Comparison of ENCODE assay signal across 18 cellular contexts in the genomic region with DNA sequence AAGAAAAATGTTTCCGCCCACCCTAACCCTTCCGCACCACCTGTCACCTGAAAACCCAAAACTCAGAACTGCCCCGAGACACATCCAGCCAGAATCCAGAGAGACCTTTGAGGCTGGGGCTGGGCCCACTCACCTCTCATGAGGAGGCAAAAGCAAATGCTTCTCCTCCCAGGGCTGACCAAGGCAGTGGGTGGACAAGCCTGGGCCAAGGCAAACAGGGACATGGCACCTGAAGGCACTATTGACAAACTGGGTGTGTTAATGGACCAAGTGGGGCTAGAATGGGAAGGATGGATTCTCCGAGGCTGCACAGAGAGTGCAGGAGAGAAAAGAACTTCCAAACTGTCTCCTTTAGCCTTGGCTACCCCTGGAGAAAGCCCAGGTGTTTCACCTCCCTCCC. TPM values are rescaled to one million over a fixed set of nuclear protein-coding genes. Genes with fewer than 3 reads are reported as not detected.
"Had no signal": no experiment of that assay in that cellular context is flagged by ENCODE, and none has a peak within 500 bp of the region (broad histone marks: within the 10 kb centered on the region; RNA-seq: fewer than 3 reads in every experiment).

No MANE protein-coding gene starts in this region.

- DNase-seq: activated CD4-positive, alpha-beta memory T cell treated with anti-CD3 and anti-CD28 coated beads for 36 hours; activated CD4-positive, alpha-beta T cell treated with anti-CD3 and anti-CD28 coated beads for 4 hours; activated naive CD4-positive, alpha-beta T cell treated with Interleukin-2 at 50 U/mL for 16 hours; activated naive CD8-positive, alpha-beta T cell treated with anti-CD3 and anti-CD28 coated beads, Interleukin-2, amount 10 ng/mL, durations not matched to agents 7 days and 5 days; activated T-cell treated with anti-CD3 and anti-CD28 coated beads for 4 hours; brain microvascular endothelial cell; lower lobe of right lung; posterior cingulate gyrus; stimulated activated CD4-positive, alpha-beta T cell treated with anti-CD3 and anti-CD28 coated beads, Interleukin-2, amount 100 ng/mL, for 24 hours; stimulated activated naive CD4-positive, alpha-beta T cell treated with Interleukin-2 at 50 U/mL for 16 hours; T-helper 2 cell had no signal

- H3K4me1 Mint-ChIP-seq: activated naive CD8-positive, alpha-beta T cell treated with anti-CD3 and anti-CD28 coated beads, Interleukin-2, amount 10 ng/mL, durations not matched to agents 7 days and 5 days; central memory CD8-positive, alpha-beta T cell had no signal

- H3K27ac Mint-ChIP-seq: activated CD4-positive, alpha-beta memory T cell treated with anti-CD3 and anti-CD28 coated beads for 36 hours; activated naive CD8-positive, alpha-beta T cell treated with anti-CD3 and anti-CD28 coated beads, Interleukin-2, amount 10 ng/mL, durations not matched to agents 7 days and 5 days had no signal

- H3K27ac ChIP-seq: brain microvascular endothelial cell, coronary artery, foreskin keratinocyte, hepatocyte, lower lobe of right lung, right atrium auricular region, tibial nerve had no signal

- H3K36me3 Mint-ChIP-seq: activated CD4-positive, alpha-beta memory T cell treated with anti-CD3 and anti-CD28 coated beads for 36 hours; activated naive CD8-positive, alpha-beta T cell treated with anti-CD3 and anti-CD28 coated beads, Interleukin-2, amount 10 ng/mL, durations not matched to agents 7 days and 5 days had no signal

- H3K27me3 Mint-ChIP-seq: activated CD4-positive, alpha-beta memory T cell treated with anti-CD3 and anti-CD28 coated beads for 36 hours; activated naive CD8-positive, alpha-beta T cell treated with anti-CD3 and anti-CD28 coated beads, Interleukin-2, amount 10 ng/mL, durations not matched to agents 7 days and 5 days; central memory CD8-positive, alpha-beta T cell had no signal

- H3K4me3 Mint-ChIP-seq: activated CD4-positive, alpha-beta memory T cell treated with anti-CD3 and anti-CD28 coated beads for 36 hours; activated naive CD8-positive, alpha-beta T cell treated with anti-CD3 and anti-CD28 coated beads, Interleukin-2, amount 10 ng/mL, durations not matched to agents 7 days and 5 days; central memory CD8-positive, alpha-beta T cell had no signal

- H3K27me3 ChIP-seq: brain microvascular endothelial cell, hepatocyte, right atrium auricular region, tibial nerve had no signal

- H3K9me3 Mint-ChIP-seq: activated CD4-positive, alpha-beta memory T cell treated with anti-CD3 and anti-CD28 coated beads for 36 hours; central memory CD8-positive, alpha-beta T cell; nephron had no signal

RNA-seq across cellular contexts. Expression of a gene that starts 54.4 kb away (rescaled TPM):
- total RNA-seq: activated CD4-positive, alpha-beta memory T cell treated with anti-CD3 and anti-CD28 coated beads for 36 hours; activated naive CD8-positive, alpha-beta T cell treated with anti-CD3 and anti-CD28 coated beads, Interleukin-2, amount 10 ng/mL, durations not matched to agents 7 days and 5 days had no signal
